ENCODE assay signal across 33 cellular contexts in the genomic region with DNA sequence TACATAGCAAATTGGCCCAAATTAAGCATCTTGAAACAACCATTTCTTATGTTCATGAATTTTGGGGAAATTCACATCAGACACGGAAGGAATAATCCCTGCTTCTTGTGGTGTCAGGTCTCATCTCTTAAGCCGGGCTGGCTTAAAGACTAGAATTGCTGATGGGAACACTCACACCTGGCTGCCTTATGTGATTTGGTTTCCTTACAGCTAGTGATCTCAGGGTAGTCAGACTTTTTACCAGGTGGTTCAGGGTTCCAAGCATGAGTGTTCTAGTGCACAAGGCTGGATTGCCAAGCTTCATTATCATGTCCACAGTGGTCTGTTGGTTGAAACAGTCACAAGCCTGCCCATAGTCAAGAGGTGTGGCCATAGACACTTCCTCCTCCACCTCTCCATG.
"Had no signal": no experiment of that assay in that cellular context is flagged by ENCODE, and none has a peak within 500 bp of the region (broad histone marks: within the 10 kb centered on the region; RNA-seq: fewer than 3 reads in every experiment).

No MANE protein-coding gene starts in this region.

- H3K4me3 Mint-ChIP-seq: activated CD4-positive, alpha-beta memory T cell treated with anti-CD3 and anti-CD28 coated beads, Interleukin-2, amount 10 ng/mL, durations not matched to agents 7 days and 5 days; activated CD4-positive, alpha-beta T cell treated with anti-CD3 and anti-CD28 coated beads for 36 hours; activated CD4-positive, alpha-beta T cell treated with anti-CD3 and anti-CD28 coated beads, Interleukin-2, amount 10 ng/mL, durations not matched to agents 24 days and 14 days; activated naive CD4-positive, alpha-beta T cell treated with anti-CD3 and anti-CD28 coated beads, Interleukin-2, amount 10 ng/mL, durations not matched to agents 7 days and 5 days; activated naive CD8-positive, alpha-beta T cell treated with anti-CD3 and anti-CD28 coated beads, Interleukin-2, amount 10 ng/mL, durations not matched to agents 7 days and 5 days; activated T-cell treated with anti-CD3 and anti-CD28 coated beads, Interleukin-2, amount 50 U/mL, for 24 hours; activated T-cell treated with anti-CD3 and anti-CD28 coated beads, Interleukin-2, amount 50 U/mL, for 72 hours; central memory CD8-positive, alpha-beta T cell; effector memory CD8-positive, alpha-beta T cell; T-helper 17 cell; T-helper 2 cell treated with Interferon-gamma antibody and Interleukin-4, amounts not matched to agents 5 μg/mL and 100 μg/mL, for 36 hours had no signal

- FAIRE-seq: bronchial epithelial cell, colon, endometrium, frontal cortex had no signal

- DNase-seq: activated CD4-positive, alpha-beta memory T cell treated with anti-CD3 and anti-CD28 coated beads, Interleukin-2, amount 10 ng/mL, durations not matched to agents 7 days and 5 days; activated CD4-positive, alpha-beta T cell treated with anti-CD3 and anti-CD28 coated beads for 36 hours; activated CD4-positive, alpha-beta T cell treated with anti-CD3 and anti-CD28 coated beads, Interleukin-2, amount 10 ng/mL, durations not matched to agents 24 days and 14 days; activated CD4-positive, alpha-beta T cell treated with anti-CD3 and anti-CD28 coated beads, Interleukin-2, amount 50 U/mL, for 4 hours; activated CD4-positive, CD25-positive, alpha-beta regulatory T cell; activated CD4-positive, CD25-positive, alpha-beta regulatory T cell treated with anti-CD3 and anti-CD28 coated beads, Interleukin-2, amount 50 U/mL, for 72 hours; activated CD8-positive, alpha-beta memory T cell treated with anti-CD3 and anti-CD28 coated beads, Interleukin-2, amount 50 U/mL, for 48 hours; activated gamma-delta T cell; activated naive CD4-positive, alpha-beta T cell; activated naive CD4-positive, alpha-beta T cell treated with anti-CD3 and anti-CD28 coated beads, Interleukin-2, amount 10 ng/mL, durations not matched to agents 7 days and 5 days; activated naive CD8-positive, alpha-beta T cell treated with anti-CD3 and anti-CD28 coated beads, Interleukin-2, amount 10 ng/mL, durations not matched to agents 7 days and 5 days; activated T-cell treated with anti-CD3 and anti-CD28 coated beads for 4 hours; activated T-cell treated with anti-CD3 and anti-CD28 coated beads, Interleukin-2, amount 50 U/mL, for 24 hours; activated T-cell treated with anti-CD3 and anti-CD28 coated beads, Interleukin-2, amount 50 U/mL, for 72 hours; brain microvascular endothelial cell; cortex of kidney; dermis blood vessel endothelial cell; effector CD4-positive, alpha-beta T cell; effector memory CD8-positive, alpha-beta T cell; foreskin fibroblast; head of caudate nucleus; T-helper 1 cell; T-helper 17 cell; T1000 had no signal

- H3K27me3 ChIP-seq: ascending aorta, brain microvascular endothelial cell had no signal

- H3K27ac ChIP-seq: ascending aorta, brain microvascular endothelial cell had no signal

- H3K27ac Mint-ChIP-seq: activated CD4-positive, alpha-beta memory T cell treated with anti-CD3 and anti-CD28 coated beads, Interleukin-2, amount 10 ng/mL, durations not matched to agents 7 days and 5 days; activated CD4-positive, alpha-beta T cell treated with anti-CD3 and anti-CD28 coated beads for 36 hours; activated CD4-positive, alpha-beta T cell treated with anti-CD3 and anti-CD28 coated beads, Interleukin-2, amount 10 ng/mL, durations not matched to agents 24 days and 14 days; activated naive CD4-positive, alpha-beta T cell treated with anti-CD3 and anti-CD28 coated beads, Interleukin-2, amount 10 ng/mL, durations not matched to agents 7 days and 5 days; activated naive CD4-positive, alpha-beta T cell treated with anti-CD3 and anti-CD28 coated beads, Interleukin-2, amount 50 U/mL, for 72 hours; activated naive CD8-positive, alpha-beta T cell treated with anti-CD3 and anti-CD28 coated beads, Interleukin-2, amount 10 ng/mL, durations not matched to agents 7 days and 5 days; activated T-cell treated with anti-CD3 and anti-CD28 coated beads, Interleukin-2, amount 50 U/mL, for 24 hours; activated T-cell treated with anti-CD3 and anti-CD28 coated beads, Interleukin-2, amount 50 U/mL, for 72 hours; T-helper 17 cell; T-helper 2 cell treated with Interferon-gamma antibody and Interleukin-4, amounts not matched to agents 5 μg/mL and 100 μg/mL, for 36 hours had no signal

- ATAC-seq: activated CD4-positive, alpha-beta T cell treated with anti-CD3 and anti-CD28 coated beads for 36 hours; activated naive CD4-positive, alpha-beta T cell treated with anti-CD3 and anti-CD28 coated beads, Interleukin-2, amount 50 U/mL, for 72 hours; activated T-cell treated with anti-CD3 and anti-CD28 coated beads, Interleukin-2, amount 50 U/mL, for 72 hours; effector memory CD8-positive, alpha-beta T cell; esophagus mucosa; T-helper 17 cell had no signal

- H3K27me3 Mint-ChIP-seq: activated CD4-positive, alpha-beta memory T cell treated with anti-CD3 and anti-CD28 coated beads, Interleukin-2, amount 10 ng/mL, durations not matched to agents 7 days and 5 days; activated CD4-positive, alpha-beta T cell treated with anti-CD3 and anti-CD28 coated beads for 36 hours; activated CD4-positive, alpha-beta T cell treated with anti-CD3 and anti-CD28 coated beads, Interleukin-2, amount 10 ng/mL, durations not matched to agents 24 days and 14 days; activated naive CD4-positive, alpha-beta T cell treated with anti-CD3 and anti-CD28 coated beads, Interleukin-2, amount 10 ng/mL, durations not matched to agents 7 days and 5 days; activated naive CD8-positive, alpha-beta T cell treated with anti-CD3 and anti-CD28 coated beads, Interleukin-2, amount 10 ng/mL, durations not matched to agents 7 days and 5 days; activated T-cell treated with anti-CD3 and anti-CD28 coated beads, Interleukin-2, amount 50 U/mL, for 24 hours; central memory CD8-positive, alpha-beta T cell; effector memory CD8-positive, alpha-beta T cell; T-helper 17 cell had no signal

- H3K36me3 ChIP-seq: brain microvascular endothelial cell had no signal

- H3K4me3 ChIP-seq: ascending aorta had no signal
